In the genomic region with DNA sequence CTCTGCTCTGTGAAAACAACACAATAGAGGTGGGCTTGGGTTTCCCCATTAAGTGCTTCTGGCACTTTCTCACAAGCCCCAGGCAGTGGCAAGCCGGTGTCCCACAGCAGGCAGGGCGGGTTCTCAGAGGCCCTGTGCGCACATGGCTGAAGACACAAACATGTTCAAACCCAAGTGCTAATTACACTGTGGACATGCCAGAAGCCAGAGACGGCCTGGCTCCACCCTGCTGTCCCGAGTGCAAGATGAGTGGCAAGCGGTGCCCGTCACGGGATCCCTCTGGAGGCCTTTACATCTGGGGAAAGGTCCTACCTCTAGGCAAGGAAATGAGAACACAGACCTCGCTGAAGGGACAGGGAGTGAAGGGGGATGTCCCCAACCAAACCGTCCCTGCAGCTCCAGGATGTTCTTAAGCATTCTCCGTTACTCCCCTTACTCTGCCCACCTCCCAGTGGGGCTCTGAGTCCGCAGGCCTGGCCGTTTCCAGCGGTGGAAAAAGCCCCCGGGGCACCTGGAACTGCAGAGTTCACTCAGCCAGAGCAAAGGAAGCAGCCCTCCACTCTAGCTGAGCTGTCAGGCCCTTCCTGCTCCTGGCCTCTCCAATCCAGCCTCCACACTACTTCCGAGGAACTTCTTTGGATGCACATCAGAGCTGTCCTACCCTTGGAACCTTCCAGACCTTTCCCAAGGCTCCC, we compare ENCODE assay signal across 1 cellular context.
TF ChIP-seq lines count a peak whose summit lies in the region.

No MANE protein-coding gene starts in this region.

TF ChIP-seq in WTC11, 78 proteins besides CTCF, POLR2A, EP300 and RAD21:
- TF ChIP-seq, protein P1, sequence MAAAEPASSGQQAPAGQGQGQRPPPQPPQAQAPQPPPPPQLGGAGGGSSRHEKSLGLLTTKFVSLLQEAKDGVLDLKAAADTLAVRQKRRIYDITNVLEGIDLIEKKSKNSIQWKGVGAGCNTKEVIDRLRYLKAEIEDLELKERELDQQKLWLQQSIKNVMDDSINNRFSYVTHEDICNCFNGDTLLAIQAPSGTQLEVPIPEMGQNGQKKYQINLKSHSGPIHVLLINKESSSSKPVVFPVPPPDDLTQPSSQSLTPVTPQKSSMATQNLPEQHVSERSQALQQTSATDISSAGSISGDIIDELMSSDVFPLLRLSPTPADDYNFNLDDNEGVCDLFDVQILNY (CRISPR knock-in tag; IDR thresholded peaks at IDR 0.05) = no peak
- no peak for TF ChIP-seq ZNF317 (CRISPR knock-in tag; IDR thresholded peaks at IDR 0.05; ENCODE audit: borderline replicate concordance, low read depth)
- TF ChIP-seq, protein P2, sequence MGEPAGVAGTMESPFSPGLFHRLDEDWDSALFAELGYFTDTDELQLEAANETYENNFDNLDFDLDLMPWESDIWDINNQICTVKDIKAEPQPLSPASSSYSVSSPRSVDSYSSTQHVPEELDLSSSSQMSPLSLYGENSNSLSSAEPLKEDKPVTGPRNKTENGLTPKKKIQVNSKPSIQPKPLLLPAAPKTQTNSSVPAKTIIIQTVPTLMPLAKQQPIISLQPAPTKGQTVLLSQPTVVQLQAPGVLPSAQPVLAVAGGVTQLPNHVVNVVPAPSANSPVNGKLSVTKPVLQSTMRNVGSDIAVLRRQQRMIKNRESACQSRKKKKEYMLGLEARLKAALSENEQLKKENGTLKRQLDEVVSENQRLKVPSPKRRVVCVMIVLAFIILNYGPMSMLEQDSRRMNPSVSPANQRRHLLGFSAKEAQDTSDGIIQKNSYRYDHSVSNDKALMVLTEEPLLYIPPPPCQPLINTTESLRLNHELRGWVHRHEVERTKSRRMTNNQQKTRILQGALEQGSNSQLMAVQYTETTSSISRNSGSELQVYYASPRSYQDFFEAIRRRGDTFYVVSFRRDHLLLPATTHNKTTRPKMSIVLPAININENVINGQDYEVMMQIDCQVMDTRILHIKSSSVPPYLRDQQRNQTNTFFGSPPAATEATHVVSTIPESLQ (CRISPR knock-in tag; IDR thresholded peaks at IDR 0.05) = no peak
- no peak for TF ChIP-seq ELF4 (CRISPR knock-in tag; IDR thresholded peaks at IDR 0.05; ENCODE audit: low read depth)
- TF ChIP-seq TEAD1 (CRISPR knock-in tag; IDR thresholded peaks at IDR 0.05) = no peak
- TF ChIP-seq ZBTB21 (CRISPR knock-in tag; IDR thresholded peaks at IDR 0.05; ENCODE audit: borderline replicate concordance) = no peak
- no peak for TF ChIP-seq OVOL2 (CRISPR knock-in tag; IDR thresholded peaks at IDR 0.05; ENCODE audit: borderline replicate concordance)
